Comparison of ENCODE assay signal across 18 cellular contexts in genomic region chr10:124267231-124267885, GRCh38.
DNase-seq lines count a peak whose midpoint lies in the region; ATAC-seq and TF ChIP-seq lines count a peak whose summit lies in the region.
"Had no signal": no experiment of that assay in that cellular context is flagged by ENCODE, and none has a peak within 500 bp of the region (broad histone marks: within the 10 kb centered on the region; RNA-seq: fewer than 3 reads in every experiment).

No MANE protein-coding gene starts in this region.

- TF ChIP-seq CTCF in RWPE2 (IDR thresholded peaks at IDR 0.05; ENCODE audit: poor library complexity, severe bottlenecking): no peak
- TF ChIP-seq CTCF in foreskin fibroblast (IDR thresholded peaks at IDR 0.05; ENCODE audit: low read depth, low read length): no peak
- no peak for TF ChIP-seq CTCF in vagina (IDR thresholded peaks at IDR 0.05)

- no peaks in the 10 kb centered on the region for H3K9me3 ChIP-seq in RWPE2 (ENCODE audit: severe bottlenecking)
- H3K9me3 ChIP-seq in vagina: peaks cover 3% of the 10 kb centered on the region
- H3K9me3 ChIP-seq: HAP-1 had no signal

- DNase-seq in Daoy (ENCODE audit: low read depth): peak; percentile 15
- DNase-seq in RWPE2 (ENCODE audit: low spot score): peak; percentile 13
- peak; percentile 35 to 63 for DNase-seq in foreskin fibroblast
- peak; percentile 72 for DNase-seq in posterior vena cava (ENCODE audit: low spot score)
- no peak for DNase-seq in T1000 (lab: John Stamatoyannopoulos, UW)
- DNase-seq in vagina (ENCODE audit: extremely low spot score in 2 of 2): no peak
- no peak for DNase-seq in stimulated activated naive CD4-positive, alpha-beta T cell treated with Interleukin-2 at 50 U/mL for 16 hours (lab: John Stamatoyannopoulos, UW)
- DNase-seq: activated B cell treated with CpG ODN at 0.5 μM for 24 hours; activated gamma-delta T cell treated with Interleukin-2 at 50 U/mL for 16 hours; CD4-positive, alpha-beta T cell; MV-4-11; natural killer cell; stimulated activated CD4-positive, alpha-beta T cell treated with anti-CD3 and anti-CD28 coated beads, Interleukin-2, amount 100 ng/mL, for 24 hours; T-helper 1 cell had no signal

- no peak for ATAC-seq in RWPE2 (ENCODE audit: low read depth)
- no peak for ATAC-seq in HG02678 (IDR thresholded peaks at IDR 0.05; ENCODE audit: unreplicated experiment)
- ATAC-seq: natural killer cell had no signal

- no peak overlapping the region for H3K27ac ChIP-seq in RWPE2 (ENCODE audit: poor library complexity, severe bottlenecking)
- H3K27ac ChIP-seq in vagina: no peak overlapping the region
- H3K27ac ChIP-seq: Peyer's patch, suprapubic skin had no signal

- no peak for TF ChIP-seq POLR2A in vagina (IDR thresholded peaks at IDR 0.05)

- H3K27me3 ChIP-seq in RWPE2 (ENCODE audit: insufficient read depth, poor library complexity, severe bottlenecking): no peaks in the 10 kb centered on the region
- no peaks in the 10 kb centered on the region for H3K27me3 ChIP-seq in vagina
- H3K27me3 ChIP-seq: Peyer's patch, suprapubic skin had no signal

- H3K4me1 ChIP-seq in RWPE2 (ENCODE audit: insufficient read depth, poor library complexity, severe bottlenecking) (no peaks in the 10 kb centered on the region), vagina (no peaks in the 10 kb centered on the region)
- H3K4me1 ChIP-seq: HAP-1, Peyer's patch, suprapubic skin had no signal

- H3K36me3 ChIP-seq in RWPE2 (ENCODE audit: low read depth) (no peaks in the 10 kb centered on the region), vagina (no peaks in the 10 kb centered on the region)
- H3K36me3 ChIP-seq: HAP-1, Peyer's patch, suprapubic skin had no signal

- intact Hi-C loops in posterior vena cava (cut with DNase I) (no loop called here), vagina (cut with DNase I) (no loop called here)

- H3K4me3 ChIP-seq in RWPE2 (ENCODE audit: severe bottlenecking): no peak overlapping the region
- H3K4me3 ChIP-seq in foreskin fibroblast (ENCODE audit: low read depth in 1 of 2, low read length in 2 of 2): no peak overlapping the region
- H3K4me3 ChIP-seq in vagina: no peak overlapping the region
- H3K4me3 ChIP-seq: HAP-1, Peyer's patch, suprapubic skin had no signal

Comparison
In these comparisons a context has a peak if more than half of its experiments do, and no peak if none do; other contexts are left out.
1. DNase-seq: peak in Daoy (single experiment), RWPE2 (single experiment), foreskin fibroblast (2 of 2) and posterior vena cava (single experiment); none in T1000 (single experiment), vagina (0 of 2) and stimulated activated naive CD4-positive, alpha-beta T cell treated with Interleukin-2 at 50 U/mL for 16 hours (single experiment).